In genomic region chr2:69830906-69831241, GRCh38 we compare ENCODE assay signal across 8 cellular contexts. TPM values are rescaled to one million over a fixed set of nuclear protein-coding genes. Genes with fewer than 3 reads are reported as not detected.
A peak's percentile ranks its signal among the peaks of the same experiment; 100 is the strongest.
DNase-seq lines count a peak whose midpoint lies in the region; FAIRE-seq and TF ChIP-seq lines count a peak whose summit lies in the region.
"Not testable (repeated sequence)": the region's sequence is repeated elsewhere in the genome, so short reads cannot be mapped to it uniquely, and the experiment has no call there.

No MANE protein-coding gene starts in this region.

- H3K4me2 ChIP-seq in osteoblast (ENCODE audit: insufficient read depth, low read length): peak overlapping the region; percentile 99

- peak overlapping the region; percentile 84 to 99 (median 96) for H3K4me3 Mint-ChIP-seq in CD8-positive, alpha-beta memory T cell

- peaks cover 0 to 23% (median 5%) of the 10 kb centered on the region in 3 donors for H3K36me3 Mint-ChIP-seq in CD8-positive, alpha-beta memory T cell

- TF ChIP-seq CTCF in WI38 (IDR thresholded peaks at IDR 0.05; ENCODE audit: low read depth, low read length); astrocyte of the spinal cord (IDR thresholded peaks at IDR 0.05; ENCODE audit: low read depth, low read length); epithelial cell of proximal tubule (conservative IDR thresholded peaks at IDR 0.05; ENCODE audit: low read depth, low read length); kidney (IDR thresholded peaks at IDR 0.05; ENCODE audit: borderline replicate concordance, extremely low read depth, insufficient read depth); osteoblast (IDR thresholded peaks at IDR 0.05; ENCODE audit: extremely low read depth, low read depth, low read length); tibial artery (IDR thresholded peaks at IDR 0.05): not testable (repeated sequence)

- CTCF ChIA-PET in CD8-positive, alpha-beta memory T cell (lab: Charles Lee): interaction anchor here (1.6 kb wide), 1 partner anchor 14 kb away, joined by 5 read pairs; no protein-coding TSS in a partner anchor

- peaks cover 53 to 75% (median 70%) of the 10 kb centered on the region in 3 donors for H3K4me1 Mint-ChIP-seq in CD8-positive, alpha-beta memory T cell

- peak overlapping the region; percentile 78 for H2AFZ ChIP-seq in osteoblast (ENCODE audit: low read length)

- FAIRE-seq in kidney (lab: Jason Lieb, UNC): not testable (repeated sequence)

- not testable (repeated sequence) for H3K27me3 Mint-ChIP-seq in CD8-positive, alpha-beta memory T cell

- not testable (repeated sequence) for H3K9me3 ChIP-seq in CD8-positive, alpha-beta memory T cell (ENCODE audit: low read length); KOPT-K1 (ENCODE audit: insufficient read depth, low read length, poor library complexity, severe bottlenecking); kidney (ENCODE audit: control insufficient read depth in 1 of 2, low read length in 2 of 2); osteoblast (ENCODE audit: low read depth, low read length); tibial artery

- peak overlapping the region; percentile 98 for H3K4me3 ChIP-seq in CD8-positive, alpha-beta memory T cell (ENCODE audit: low read length)
- peak overlapping the region; percentile 91 for H3K4me3 ChIP-seq in WI38 (ENCODE audit: low read depth, low read length)
- H3K4me3 ChIP-seq in astrocyte of the spinal cord (ENCODE audit: low read depth, low read length): peak overlapping the region; percentile 86
- H3K4me3 ChIP-seq in epithelial cell of proximal tubule (ENCODE audit: low read depth, low read length): peak overlapping the region; percentile 80
- H3K4me3 ChIP-seq in kidney (ENCODE audit: low read length in 2 of 2): peak overlapping the region; percentile 58 to 84
- H3K4me3 ChIP-seq in osteoblast (ENCODE audit: insufficient read depth, low read length): peak overlapping the region; percentile 93
- peak overlapping the region; percentile 77 to 95 for H3K4me3 ChIP-seq in tibial artery

- H3K27ac Mint-ChIP-seq in CD8-positive, alpha-beta memory T cell: peak overlapping the region in 4 of 8 donors; percentile 55 to 99 (median 92)

- POLR2A ChIA-PET in CD8-positive, alpha-beta memory T cell (lab: Charles Lee): not testable (repeated sequence)

- H4K20me1 ChIP-seq in osteoblast (ENCODE audit: insufficient read depth, low read length): not testable (repeated sequence)

- H3K9me3 Mint-ChIP-seq in CD8-positive, alpha-beta memory T cell: not testable (repeated sequence)

- not testable (repeated sequence) for DNase-seq in CD8-positive, alpha-beta memory T cell; astrocyte of the spinal cord (ENCODE audit: low read depth, low spot score); epithelial cell of proximal tubule (ENCODE audit: low read depth); kidney; osteoblast (ENCODE audit: insufficient read length, low spot score, missing footprints); tibial artery

- not testable (repeated sequence) for H3K27ac ChIP-seq in CD8-positive, alpha-beta memory T cell (ENCODE audit: low read depth, low read length); kidney (ENCODE audit: low read depth in 2 of 2, low read length in 2 of 2); osteoblast (ENCODE audit: low read depth, low read length); tibial artery
- peak overlapping the region; percentile 73 for H3K27ac ChIP-seq in KOPT-K1 (ENCODE audit: low read depth, low read length, poor library complexity, severe bottlenecking)

- peaks cover 53% of the 10 kb centered on the region for H3K79me2 ChIP-seq in osteoblast (ENCODE audit: insufficient read depth, low read length)

- peaks cover 49% of the 10 kb centered on the region for H3K4me1 ChIP-seq in CD8-positive, alpha-beta memory T cell (ENCODE audit: insufficient read depth, low read length)
- H3K4me1 ChIP-seq in kidney (ENCODE audit: control insufficient read depth in 1 of 2, insufficient read depth in 1 of 2, low read depth in 1 of 2, low read length in 2 of 2): not testable (repeated sequence)
- H3K4me1 ChIP-seq in osteoblast (ENCODE audit: insufficient read depth, low read length) (peaks cover 21% of the 10 kb centered on the region), tibial artery (peaks cover 0 to 46% (median 20%) of the 10 kb centered on the region in 4 donors)

- in situ Hi-C loops in astrocyte of the spinal cord (cut with HindIII; ENCODE audit: low sequenced_read_pairs): not testable (repeated sequence)

- H3K36me3 ChIP-seq in CD8-positive, alpha-beta memory T cell (ENCODE audit: insufficient read depth, low read length); kidney (ENCODE audit: control insufficient read depth in 1 of 2, insufficient read depth in 2 of 2, low read length in 2 of 2); osteoblast (ENCODE audit: insufficient read depth, low read length); tibial artery: not testable (repeated sequence)
- H3K36me3 ChIP-seq in KOPT-K1 (ENCODE audit: insufficient read depth, low read length): peaks cover 30% of the 10 kb centered on the region

- intact Hi-C loops in kidney (cut with DNase I); tibial artery (cut with DNase I; ENCODE audit: low total_unique reads): not testable (repeated sequence)

- not testable (repeated sequence) for H3K27me3 ChIP-seq in CD8-positive, alpha-beta memory T cell (ENCODE audit: insufficient read depth, low read length, poor library complexity, severe bottlenecking); osteoblast (ENCODE audit: insufficient read depth, low read length); tibial artery

- H3K9ac ChIP-seq in kidney (ENCODE audit: low read length in 2 of 2): not testable (repeated sequence)

RNA-seq across cellular contexts. Expression of gene GMCL1, which starts 1.4 kb away (rescaled TPM):
- total RNA-seq in CD8-positive, alpha-beta memory T cell: 10 to 100 TPM; 15.5 to 17.6 TPM
- polyA plus RNA-seq in CD8-positive, alpha-beta memory T cell: 38.4 TPM
- total RNA-seq in epithelial cell of proximal tubule: 8.7 and 9.8 TPM in 2 replicates
- total RNA-seq in kidney: 14.0 TPM
- polyA plus RNA-seq in kidney (ENCODE audit: insufficient read depth, low read depth, low replicate concordance): 6.3 TPM
- total RNA-seq in osteoblast: 8.7 and 11.2 TPM in 2 replicates
